26 cellular contexts compared by ENCODE assay signal in the genomic region with DNA sequence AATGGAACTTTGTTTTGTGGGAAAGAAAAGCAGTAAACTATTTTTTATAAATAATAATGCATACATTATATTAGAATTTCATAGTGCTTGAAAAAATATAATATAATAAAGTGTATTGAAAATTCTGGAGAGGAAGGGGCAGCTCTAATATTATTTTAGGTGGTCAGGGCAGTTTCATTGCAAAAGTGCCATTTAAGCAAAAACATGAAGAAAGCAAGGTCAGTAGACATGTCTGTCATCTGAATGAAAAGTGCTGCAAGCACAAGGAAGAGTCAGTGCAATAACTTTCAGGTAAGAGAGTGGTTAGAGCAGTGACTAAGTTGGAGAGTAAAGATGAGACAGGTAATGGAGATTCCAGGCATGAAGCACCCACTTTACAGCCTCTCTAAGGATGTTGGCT.
"Had no signal": no experiment of that assay in that cellular context is flagged by ENCODE, and none has a peak within 500 bp of the region (broad histone marks: within the 10 kb centered on the region; RNA-seq: fewer than 3 reads in every experiment).

No MANE protein-coding gene starts in this region.

- FAIRE-seq: urothelium cell line had no signal

- H3K36me3 ChIP-seq: stomach, suprapubic skin, thoracic aorta, thyroid gland, tibial artery, tibial nerve, transverse colon, upper lobe of left lung, upper lobe of right lung, uterus, vagina had no signal

- DNase-seq: stimulated activated CD4-positive, alpha-beta T cell treated with anti-CD3 and anti-CD28 coated beads, Interleukin-2, amount 100 ng/mL, for 48 hours; stimulated activated CD4-positive, alpha-beta T cell treated with anti-CD3 and anti-CD28 coated beads, Interleukin-4, amount 100 ng/mL, for 1 hour; stimulated activated CD4-positive, alpha-beta T cell treated with anti-CD3 and anti-CD28 coated beads, Interleukin-4, amount 100 ng/mL, for 24 hours; stimulated activated CD4-positive, alpha-beta T cell treated with anti-CD3 and anti-CD28 coated beads, Interleukin-4, amount 100 ng/mL, for 4 hours; stimulated activated naive B cell treated with anti-CD40 and anti-IgM and Interleukin-4, amounts not matched to agents 10 μg/mL and 1 μg/mL and 100 μg/mL, for 72 hours; stimulated activated naive CD4-positive, alpha-beta T cell; stimulated activated naive CD4-positive, alpha-beta T cell treated with Interleukin-2 at 50 U/mL for 16 hours; stimulated activated naive CD8-positive, alpha-beta T cell treated with anti-CD3 and anti-CD28 coated beads, Interleukin-15, amount 100 ng/mL, for 72 hours; stimulated activated naive CD8-positive, alpha-beta T cell treated with anti-CD3 and anti-CD28 coated beads, Interleukin-15, Interleukin-2, amounts not matched to agents 100 U/mL and 50 U/mL, for 24 hours; stomach; substantia nigra; testis; thyroid gland; tibial artery; transverse colon; trophoblast cell; upper lobe of left lung; upper lobe of right lung; uterus had no signal

- H3K4me3 ChIP-seq: stomach, suprapubic skin, testis, thoracic aorta, thyroid gland, tibial artery, transverse colon, upper lobe of left lung, upper lobe of right lung, uterus, vagina had no signal

- H3K27me3 ChIP-seq: stomach, suprapubic skin, testis, thyroid gland, tibial artery, transverse colon, upper lobe of left lung, upper lobe of right lung, uterus, vagina had no signal

- H3K27ac ChIP-seq: stomach, suprapubic skin, testis, thoracic aorta, thyroid gland, tibial artery, tibial nerve, transverse colon, upper lobe of left lung, upper lobe of right lung, uterus, vagina had no signal

- H3K9me3 ChIP-seq: stomach, suprapubic skin, testis, thoracic aorta, thyroid gland, tibial artery, tibial nerve, transverse colon, upper lobe of left lung, upper lobe of right lung, uterus, vagina had no signal

- H3K4me1 ChIP-seq: stomach, suprapubic skin, testis, thyroid gland, tibial artery, tibial nerve, transverse colon, upper lobe of left lung, upper lobe of right lung, uterus, vagina had no signal

- ATAC-seq: stimulated activated effector memory CD8-positive, alpha-beta T cell treated with anti-CD3 and anti-CD28 coated beads, Interleukin-12 subunit alpha, Interleukin-12 subunit beta, amount 100 ng/mL, for 72 hours; stimulated activated memory B cell treated with anti-CD40 and anti-IgM and Interleukin-4, amounts not matched to agents 10 μg/mL and 1 μg/mL and 100 μg/mL, for 72 hours; stimulated activated naive B cell treated with anti-CD40 and anti-IgM and Interleukin-4, amounts not matched to agents 10 μg/mL and 1 μg/mL and 100 μg/mL, for 72 hours; stimulated activated naive CD8-positive, alpha-beta T cell treated with anti-CD3 and anti-CD28 coated beads, Interleukin-15, amount 100 ng/mL, for 72 hours; stimulated activated naive CD8-positive, alpha-beta T cell treated with anti-CD3 and anti-CD28 coated beads, Interleukin-15, Interleukin-2, amounts not matched to agents 100 U/mL and 50 U/mL, for 24 hours; upper lobe of right lung had no signal
